In the genomic region with DNA sequence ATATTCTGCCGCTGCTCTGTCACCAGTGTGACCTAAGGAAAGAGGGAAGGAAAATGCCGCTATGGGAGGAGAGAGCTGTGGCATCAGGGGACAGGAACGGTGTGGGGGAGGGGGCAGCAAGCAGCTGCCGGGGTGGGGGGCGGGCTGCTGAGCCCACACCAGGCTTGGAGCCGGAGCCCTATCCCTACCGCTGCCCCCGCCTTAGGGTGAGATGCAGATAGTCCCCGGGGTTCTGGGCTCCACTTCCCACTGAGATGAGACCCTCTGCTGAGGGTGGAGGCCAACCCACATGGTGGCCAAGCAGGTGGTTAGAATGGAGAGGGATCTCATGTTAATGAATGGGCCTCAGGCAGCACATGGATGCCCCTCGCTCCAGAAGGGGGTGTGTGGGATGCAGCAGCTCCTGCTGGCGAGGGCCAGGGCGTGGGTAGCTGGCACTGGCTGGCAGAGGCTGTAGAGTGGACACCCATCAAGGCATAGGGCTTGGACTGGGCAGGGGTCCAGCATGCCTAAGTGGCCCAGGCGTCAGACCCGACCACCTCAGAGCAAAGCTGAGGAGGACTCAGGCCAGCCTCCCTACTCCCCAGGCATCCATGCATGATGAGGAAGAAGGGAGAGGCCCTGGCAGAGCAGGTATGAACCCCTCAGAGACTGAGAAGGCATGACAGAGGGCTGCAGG, we compare ENCODE assay signal across 21 cellular contexts.
DNase-seq lines count a peak whose midpoint lies in the region; ATAC-seq, FAIRE-seq and TF ChIP-seq lines count a peak whose summit lies in the region.
"Had no signal": no experiment of that assay in that cellular context is flagged by ENCODE, and none has a peak within 500 bp of the region (broad histone marks: within the 10 kb centered on the region; RNA-seq: fewer than 3 reads in every experiment).

No MANE protein-coding gene starts in this region.

- H3K36me3 ChIP-seq in HEK293 (ENCODE audit: control insufficient read depth in 2 of 2, insufficient read depth in 1 of 2, low read length in 2 of 2) = no peaks in the 10 kb centered on the region
- no peaks in the 10 kb centered on the region for H3K36me3 ChIP-seq in H1 (ENCODE audit: control insufficient read depth in 2 of 4, insufficient read depth in 4 of 4, low read length in 3 of 4)
- H3K36me3 ChIP-seq in sigmoid colon = no peaks in the 10 kb centered on the region
- H3K36me3 ChIP-seq in HAP-1 (replicated peaks) = no peaks in the 10 kb centered on the region

- in situ Hi-C loops in HAP-1 (cut with MboI; ENCODE audit: low sequenced_read_pairs) = no loop called here

- no peak overlapping the region for H4K91ac ChIP-seq in H1 (replicated peaks; ENCODE audit: insufficient read length, low read length)

- H3K9me3 ChIP-seq in HEK293 (ENCODE audit: control insufficient read depth, insufficient read depth, low read depth, low read length) (no peaks in the 10 kb centered on the region), H1 (ENCODE audit: insufficient read depth in 2 of 2, low read depth in 1 of 2, low read length in 1 of 2) (no peaks in the 10 kb centered on the region), sigmoid colon (no peaks in the 10 kb centered on the region), HAP-1 (no peaks in the 10 kb centered on the region)

- no peaks in the 10 kb centered on the region for H3K27me3 ChIP-seq in H1 (replicated peaks in 1 of 4; ENCODE audit: control insufficient read depth in 3 of 4, extremely low read depth in 1 of 4, insufficient read depth in 3 of 4, low read length in 3 of 4)
- H3K27me3 ChIP-seq in sigmoid colon = no peaks in the 10 kb centered on the region
- no peaks in the 10 kb centered on the region for H3K27me3 ChIP-seq in HAP-1 (ENCODE audit: low read depth)

- no peak overlapping the region for H3K18ac ChIP-seq in H1 (ENCODE audit: extremely low read depth, low read length)

- no peak overlapping the region for H2BK20ac ChIP-seq in H1 (ENCODE audit: low read length)

- TF ChIP-seq EP300 in H1 (IDR thresholded peaks at IDR 0.05; ENCODE audit: borderline replicate concordance in 1 of 2, low read depth in 2 of 2, low read length in 2 of 2) (no peak), sigmoid colon (IDR thresholded peaks at IDR 0.05) (no peak)

- no peaks in the 10 kb centered on the region for H3K36me3 Mint-ChIP-seq in activated naive CD8-positive, alpha-beta T cell treated with anti-CD3 and anti-CD28 coated beads, Interleukin-2, amount 10 ng/mL, durations not matched to agents 7 days and 5 days
- no peaks in the 10 kb centered on the region for H3K36me3 Mint-ChIP-seq in activated naive CD8-positive, alpha-beta T cell treated with anti-CD3 and anti-CD28 coated beads for 36 hours
- H3K36me3 Mint-ChIP-seq in activated T-helper 1 cell treated with anti-CD3 and anti-CD28 coated beads, Interleukin-12 subunit alpha, Interleukin-12 subunit beta, Interleukin-2, Interleukin-4 antibody, amounts not matched to agents 30 ng/mL and 10 ng/mL and 1 ng/mL, durations not matched to agents 14 hours and 24 hours and 36 hours (ENCODE audit: low read depth) = no peaks in the 10 kb centered on the region
- no peaks in the 10 kb centered on the region for H3K36me3 Mint-ChIP-seq in nephron progenitor cell (ENCODE audit: low read depth)

- H3K4me1 ChIP-seq in HEK293 (ENCODE audit: control insufficient read depth, insufficient read depth, low read length) (no peaks in the 10 kb centered on the region), H1 (replicated peaks in 1 of 4; ENCODE audit: control insufficient read depth in 3 of 4, insufficient read depth in 4 of 4, low read length in 3 of 4) (peaks cover 8 to 33% (median 23%) of the 10 kb centered on the region in 4 experiments), sigmoid colon (no peaks in the 10 kb centered on the region), HAP-1 (peaks cover 10% of the 10 kb centered on the region)
- H3K4me1 ChIP-seq: A549 had no signal

- no peaks in the 10 kb centered on the region for H3K9me3 Mint-ChIP-seq in activated naive CD8-positive, alpha-beta T cell treated with anti-CD3 and anti-CD28 coated beads, Interleukin-2, amount 10 ng/mL, durations not matched to agents 7 days and 5 days
- H3K9me3 Mint-ChIP-seq in activated naive CD8-positive, alpha-beta T cell treated with anti-CD3 and anti-CD28 coated beads for 36 hours = no peaks in the 10 kb centered on the region
- no peaks in the 10 kb centered on the region for H3K9me3 Mint-ChIP-seq in activated T-helper 1 cell treated with anti-CD3 and anti-CD28 coated beads, Interleukin-12 subunit alpha, Interleukin-12 subunit beta, Interleukin-2, Interleukin-4 antibody, amounts not matched to agents 30 ng/mL and 10 ng/mL and 1 ng/mL, durations not matched to agents 14 hours and 24 hours and 36 hours
- H3K9me3 Mint-ChIP-seq in nephron progenitor cell = no peaks in the 10 kb centered on the region

- no peak overlapping the region for H3K27ac ChIP-seq in HEK293 (ENCODE audit: extremely low read depth, low read depth, low read length)
- H3K27ac ChIP-seq in H1 (ENCODE audit: low read depth, low read length) = no peak overlapping the region
- H3K27ac ChIP-seq in sigmoid colon = no peak overlapping the region
- H3K27ac ChIP-seq: A549, KMS-11, SK-N-MC had no signal

- ATAC-seq in activated naive CD8-positive, alpha-beta T cell treated with anti-CD3 and anti-CD28 coated beads, Interleukin-2, amount 10 ng/mL, durations not matched to agents 7 days and 5 days (ENCODE audit: low read depth) = no peak

- TF ChIP-seq RAD21 in H1 (IDR thresholded peaks at IDR 0.05 in 1 of 2, conservative IDR thresholded peaks at IDR 0.05 in 1 of 2; ENCODE audit: low read depth in 2 of 2, low read length in 2 of 2) = no peak

- no peaks in the 10 kb centered on the region for H3K23me2 ChIP-seq in H1 (ENCODE audit: low read depth, low read length)

- H4K8ac ChIP-seq in H1 (ENCODE audit: extremely low read depth, insufficient read depth, low read length) = no peak overlapping the region

- no peak overlapping the region for H2BK5ac ChIP-seq in H1 (ENCODE audit: low read depth, low read length)

- H3K27ac Mint-ChIP-seq in activated naive CD8-positive, alpha-beta T cell treated with anti-CD3 and anti-CD28 coated beads, Interleukin-2, amount 10 ng/mL, durations not matched to agents 7 days and 5 days = no peak overlapping the region
- H3K27ac Mint-ChIP-seq in activated naive CD8-positive, alpha-beta T cell treated with anti-CD3 and anti-CD28 coated beads for 36 hours = no peak overlapping the region
- no peak overlapping the region for H3K27ac Mint-ChIP-seq in activated T-helper 1 cell treated with anti-CD3 and anti-CD28 coated beads, Interleukin-12 subunit alpha, Interleukin-12 subunit beta, Interleukin-2, Interleukin-4 antibody, amounts not matched to agents 30 ng/mL and 10 ng/mL and 1 ng/mL, durations not matched to agents 14 hours and 24 hours and 36 hours
- no peak overlapping the region for H3K27ac Mint-ChIP-seq in nephron progenitor cell
- H3K27ac Mint-ChIP-seq: B cell had no signal

- POLR2A ChIA-PET in activated naive CD8-positive, alpha-beta T cell treated with anti-CD3 and anti-CD28 coated beads, Interleukin-2, amount 10 ng/mL, durations not matched to agents 7 days and 5 days (lab: Charles Lee) = no interaction called here
- POLR2A ChIA-PET in HEK293 (lab: Yijun Ruan, JAX) (no interaction called here), H1 (lab: Charles Lee; ENCODE audit: partially characterized antibody) (no interaction called here)

- H3K23ac ChIP-seq in H1 (ENCODE audit: insufficient read length) = no peak overlapping the region

- no peak for TF ChIP-seq POLR2A in H1 (IDR thresholded peaks at IDR 0.05; ENCODE audit: control extremely low read depth in 1 of 2, low read depth in 2 of 2, low read length in 2 of 2)
- TF ChIP-seq POLR2A in sigmoid colon (IDR thresholded peaks at IDR 0.05) = no peak

- WGBS in H1 (ENCODE audit: extremely low coverage in 1 of 2, insufficient coverage in 1 of 2, insufficient read length in 1 of 2, insufficient replicate concordance in 2 of 2, low coverage in 1 of 2, low lambda C conversion rate in 2 of 2, missing lambda C conversion rate in 1 of 2), 2 experiments = 95% methylated on average over 9 of the region's 14 CpGs; no CpG with 5 or more reads in 1 of the 2 experiments
- 70 to 81% methylated on average over 14 of the region's 14 CpGs for WGBS in sigmoid colon, 2 donors

- TF ChIP-seq CTCF in HEK293 (tag by site-specific recombination; IDR thresholded peaks at IDR 0.05) (no peak), H1 (IDR thresholded peaks at IDR 0.05; ENCODE audit: control extremely low read depth in 1 of 3, insufficient read depth in 1 of 3, low read depth in 1 of 3, low read length in 3 of 3) (no peak), sigmoid colon (IDR thresholded peaks at IDR 0.05) (no peak), nephron progenitor cell (IDR thresholded peaks at IDR 0.05) (no peak)

- CTCF ChIA-PET in HEK293 (lab: Yijun Ruan, JAX) = no interaction called here
- CTCF ChIA-PET in H1 (lab: Charles Lee; ENCODE audit: partially characterized antibody) = interaction anchor here (0.6 to 1.5 kb wide), 5 partner anchors 43 to 432 kb away, joined by 3 to 6 read pairs (median 3); partner anchors contain the start of gene HNRNPH1

- H3K27me3 Mint-ChIP-seq in activated naive CD8-positive, alpha-beta T cell treated with anti-CD3 and anti-CD28 coated beads, Interleukin-2, amount 10 ng/mL, durations not matched to agents 7 days and 5 days = no peaks in the 10 kb centered on the region
- peaks cover 3% of the 10 kb centered on the region for H3K27me3 Mint-ChIP-seq in activated naive CD8-positive, alpha-beta T cell treated with anti-CD3 and anti-CD28 coated beads for 36 hours
- no peaks in the 10 kb centered on the region for H3K27me3 Mint-ChIP-seq in activated T-helper 1 cell treated with anti-CD3 and anti-CD28 coated beads, Interleukin-12 subunit alpha, Interleukin-12 subunit beta, Interleukin-2, Interleukin-4 antibody, amounts not matched to agents 30 ng/mL and 10 ng/mL and 1 ng/mL, durations not matched to agents 14 hours and 24 hours and 36 hours (ENCODE audit: insufficient read depth)
- H3K27me3 Mint-ChIP-seq in nephron progenitor cell (ENCODE audit: low read depth, poor library complexity) = peaks cover 9% of the 10 kb centered on the region
- H3K27me3 Mint-ChIP-seq: B cell had no signal

- H3K4me2 ChIP-seq in H1 (ENCODE audit: insufficient read depth in 1 of 2, low read depth in 2 of 2, low read length in 2 of 2) = no peak overlapping the region
- H3K4me2 ChIP-seq: A549, KMS-11 had no signal

- H3K4me3 ChIP-seq in HEK293 (ENCODE audit: low read depth, low read length) (no peak overlapping the region), H1 (ENCODE audit: extremely low read depth in 1 of 4, insufficient read depth in 2 of 4, low read depth in 3 of 4, low read length in 4 of 4) (no peak overlapping the region), sigmoid colon (no peak overlapping the region), HAP-1 (no peak overlapping the region)
- H3K4me3 ChIP-seq: A549, SK-N-MC had no signal

- H3K14ac ChIP-seq in H1 (ENCODE audit: insufficient read length) = no peak overlapping the region

- DNase-seq in activated naive CD8-positive, alpha-beta T cell treated with anti-CD3 and anti-CD28 coated beads, Interleukin-2, amount 10 ng/mL, durations not matched to agents 7 days and 5 days = peak; percentile 13
- DNase-seq in activated naive CD8-positive, alpha-beta T cell treated with anti-CD3 and anti-CD28 coated beads for 36 hours = no peak
- no peak for DNase-seq in H1 (ENCODE audit: low read depth in 1 of 2, low spot score in 2 of 2)
- peak; percentile 55 for DNase-seq in sigmoid colon
- no peak for DNase-seq in HAP-1 (ENCODE audit: low spot score in 2 of 2)
- DNase-seq in activated T-helper 1 cell treated with anti-CD3 and anti-CD28 coated beads, Interleukin-12 subunit alpha, Interleukin-12 subunit beta, Interleukin-2, Interleukin-4 antibody, amounts not matched to agents 30 ng/mL and 10 ng/mL and 1 ng/mL, durations not matched to agents 14 hours and 24 hours and 36 hours (ENCODE audit: low spot score) = no peak
- no peak for DNase-seq in nephron progenitor cell
- DNase-seq: DMS79, HCEC 1CT, NCI-H1105 treated with DMSO at 0.1 percent for 48 hours, NCI-H2029 treated with DMSO at 0.1 percent for 48 hours, NCI-H526 treated with DMSO at 0.1 percent for 48 hours, SHP77 treated with DMSO at 0.1 percent for 48 hours had no signal

- intact Hi-C loops in sigmoid colon (cut with DNase I) = no loop called here
- intact Hi-C loops in activated T-helper 1 cell treated with anti-CD3 and anti-CD28 coated beads, Interleukin-12 subunit alpha, Interleukin-12 subunit beta, Interleukin-2, Interleukin-4 antibody, amounts not matched to agents 30 ng/mL and 10 ng/mL and 1 ng/mL, durations not matched to agents 14 hours and 24 hours and 36 hours (cut with micrococcal nuclease) = no loop called here

- no peak overlapping the region for H3K4ac ChIP-seq in H1 (replicated peaks; ENCODE audit: insufficient read length, low read depth, low read length)

- H3K79me1 ChIP-seq in H1 (ENCODE audit: low read depth, low read length) = no peaks in the 10 kb centered on the region

- no peak overlapping the region for H4K5ac ChIP-seq in H1 (ENCODE audit: insufficient read length, low read depth, low read length)

- no peaks in the 10 kb centered on the region for H3K4me1 Mint-ChIP-seq in activated naive CD8-positive, alpha-beta T cell treated with anti-CD3 and anti-CD28 coated beads, Interleukin-2, amount 10 ng/mL, durations not matched to agents 7 days and 5 days
- no peaks in the 10 kb centered on the region for H3K4me1 Mint-ChIP-seq in activated naive CD8-positive, alpha-beta T cell treated with anti-CD3 and anti-CD28 coated beads for 36 hours
- H3K4me1 Mint-ChIP-seq in activated T-helper 1 cell treated with anti-CD3 and anti-CD28 coated beads, Interleukin-12 subunit alpha, Interleukin-12 subunit beta, Interleukin-2, Interleukin-4 antibody, amounts not matched to agents 30 ng/mL and 10 ng/mL and 1 ng/mL, durations not matched to agents 14 hours and 24 hours and 36 hours (ENCODE audit: low read depth) = no peaks in the 10 kb centered on the region
- peaks cover 66% of the 10 kb centered on the region for H3K4me1 Mint-ChIP-seq in nephron progenitor cell
- H3K4me1 Mint-ChIP-seq: B cell had no signal

- H2BK120ac ChIP-seq in H1 (replicated peaks; ENCODE audit: low read depth, low read length) = no peak overlapping the region

- no peaks in the 10 kb centered on the region for H3K79me2 ChIP-seq in H1 (ENCODE audit: control insufficient read depth in 1 of 2, insufficient read depth in 2 of 2, low read length in 2 of 2)

- H3K9ac ChIP-seq in H1 (replicated peaks in 1 of 4; ENCODE audit: extremely low read depth in 1 of 4, low read depth in 3 of 4, low read length in 3 of 4) = no peak overlapping the region
- H3K9ac ChIP-seq: KMS-11 had no signal

- no peak overlapping the region for H3K56ac ChIP-seq in H1 (replicated peaks; ENCODE audit: insufficient read length, low read depth, low read length)

- no peak overlapping the region for H2BK15ac ChIP-seq in H1 (ENCODE audit: low read length)

- no peak for FAIRE-seq in H1 (lab: Jason Lieb, UNC)
- FAIRE-seq: A549, D721Med, GM19239, HTR-8/SVneo had no signal

- no peak overlapping the region for H2AFZ ChIP-seq in H1 (ENCODE audit: low read length)

- H2BK12ac ChIP-seq in H1 (ENCODE audit: low read depth, low read length) = peak overlapping the region; percentile 60; the same call in 1 of the 2 replicates

- H3K4me3 Mint-ChIP-seq in activated naive CD8-positive, alpha-beta T cell treated with anti-CD3 and anti-CD28 coated beads, Interleukin-2, amount 10 ng/mL, durations not matched to agents 7 days and 5 days = no peak overlapping the region
- H3K4me3 Mint-ChIP-seq in activated naive CD8-positive, alpha-beta T cell treated with anti-CD3 and anti-CD28 coated beads for 36 hours = no peak overlapping the region
- no peak overlapping the region for H3K4me3 Mint-ChIP-seq in activated T-helper 1 cell treated with anti-CD3 and anti-CD28 coated beads, Interleukin-12 subunit alpha, Interleukin-12 subunit beta, Interleukin-2, Interleukin-4 antibody, amounts not matched to agents 30 ng/mL and 10 ng/mL and 1 ng/mL, durations not matched to agents 14 hours and 24 hours and 36 hours
- H3K4me3 Mint-ChIP-seq in nephron progenitor cell = no peak overlapping the region
- H3K4me3 Mint-ChIP-seq: B cell had no signal

- H2AK5ac ChIP-seq in H1 (ENCODE audit: low read depth, low read length) = peak overlapping the region; percentile 45; the same call in 1 of the 2 replicates

- H4K20me1 ChIP-seq in H1 (replicated peaks in 1 of 2; ENCODE audit: control insufficient read depth in 1 of 2, insufficient read depth in 2 of 2, low read length in 2 of 2) = peaks cover 0 to 2% of the 10 kb centered on the region in 2 experiments

Comparison
In these comparisons a context has a peak if more than half of its experiments do, and no peak if none do; other contexts are left out.
1. DNase-seq: peak in activated naive CD8-positive, alpha-beta T cell treated with anti-CD3 and anti-CD28 coated beads, Interleukin-2, amount 10 ng/mL, durations not matched to agents 7 days and 5 days (single experiment) and sigmoid colon (single experiment); none in activated naive CD8-positive, alpha-beta T cell treated with anti-CD3 and anti-CD28 coated beads for 36 hours (single experiment), H1 (0 of 2), HAP-1 (0 of 2), activated T-helper 1 cell treated with anti-CD3 and anti-CD28 coated beads, Interleukin-12 subunit alpha, Interleukin-12 subunit beta, Interleukin-2, Interleukin-4 antibody, amounts not matched to agents 30 ng/mL and 10 ng/mL and 1 ng/mL, durations not matched to agents 14 hours and 24 hours and 36 hours (single experiment) and nephron progenitor cell (single experiment).